Comparison of ENCODE assay signal across 1 cellular context in the genomic region with DNA sequence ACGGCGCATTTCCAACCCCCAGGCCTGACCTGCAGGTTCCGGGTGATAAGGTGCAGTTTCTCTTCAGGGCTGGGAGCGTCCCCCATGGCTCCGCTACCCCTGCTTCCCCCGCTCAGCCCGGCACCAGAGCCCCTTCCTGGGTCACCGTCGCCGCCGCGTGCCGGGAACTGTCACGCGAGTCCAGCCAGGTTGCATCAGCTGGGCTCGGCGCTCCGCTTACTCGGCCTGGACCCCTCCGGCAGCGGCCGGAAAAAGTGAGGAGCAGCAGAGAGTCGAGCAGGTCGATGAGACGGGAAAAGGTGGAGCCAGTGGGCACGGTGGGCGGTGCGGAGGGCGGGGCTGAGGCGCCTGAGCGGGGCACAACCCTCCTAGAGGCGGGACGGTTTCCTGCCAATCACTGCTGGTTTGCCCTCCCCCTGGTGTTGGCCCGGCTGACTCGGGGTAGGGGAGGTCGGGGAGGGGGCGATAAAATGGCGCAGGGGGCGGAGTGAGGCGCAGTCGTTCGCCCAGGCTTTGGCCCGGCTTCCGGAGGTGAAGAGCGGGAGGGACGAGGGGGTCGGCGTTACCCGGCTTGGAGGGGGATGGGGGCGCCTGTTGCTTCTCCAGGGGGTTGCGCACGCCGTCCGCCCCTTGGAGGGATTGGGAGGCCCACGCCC.
TF ChIP-seq lines count a peak whose summit lies in the region.

A gene (plus strand): TSS at position 495 of the 656 bp plus-strand sequence. CDS start 8,447 bp downstream, outside the sequence.
A gene (minus strand): TSS at position 200 of the 656 bp plus-strand sequence. CDS start 114 bp downstream, at position 86.

TF ChIP-seq in SK-N-SH, 30 proteins besides CTCF, POLR2A, EP300 and RAD21 (continued from another document):
- TF ChIP-seq, protein P1, sequence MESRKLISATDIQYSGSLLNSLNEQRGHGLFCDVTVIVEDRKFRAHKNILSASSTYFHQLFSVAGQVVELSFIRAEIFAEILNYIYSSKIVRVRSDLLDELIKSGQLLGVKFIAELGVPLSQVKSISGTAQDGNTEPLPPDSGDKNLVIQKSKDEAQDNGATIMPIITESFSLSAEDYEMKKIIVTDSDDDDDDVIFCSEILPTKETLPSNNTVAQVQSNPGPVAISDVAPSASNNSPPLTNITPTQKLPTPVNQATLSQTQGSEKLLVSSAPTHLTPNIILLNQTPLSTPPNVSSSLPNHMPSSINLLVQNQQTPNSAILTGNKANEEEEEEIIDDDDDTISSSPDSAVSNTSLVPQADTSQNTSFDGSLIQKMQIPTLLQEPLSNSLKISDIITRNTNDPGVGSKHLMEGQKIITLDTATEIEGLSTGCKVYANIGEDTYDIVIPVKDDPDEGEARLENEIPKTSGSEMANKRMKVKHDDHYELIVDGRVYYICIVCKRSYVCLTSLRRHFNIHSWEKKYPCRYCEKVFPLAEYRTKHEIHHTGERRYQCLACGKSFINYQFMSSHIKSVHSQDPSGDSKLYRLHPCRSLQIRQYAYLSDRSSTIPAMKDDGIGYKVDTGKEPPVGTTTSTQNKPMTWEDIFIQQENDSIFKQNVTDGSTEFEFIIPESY (IDR thresholded peaks at IDR 0.05; ENCODE audit: borderline replicate concordance, low read depth), result peak; percentile 81
- no peak; the same call in 1 of the 2 replicates for TF ChIP-seq RXRA (IDR thresholded peaks at IDR 0.05; ENCODE audit: borderline replicate concordance, low read depth)
- TF ChIP-seq GABPA (IDR thresholded peaks at IDR 0.05; ENCODE audit: low read depth), result peak; percentile 82
- TF ChIP-seq, protein P2, sequence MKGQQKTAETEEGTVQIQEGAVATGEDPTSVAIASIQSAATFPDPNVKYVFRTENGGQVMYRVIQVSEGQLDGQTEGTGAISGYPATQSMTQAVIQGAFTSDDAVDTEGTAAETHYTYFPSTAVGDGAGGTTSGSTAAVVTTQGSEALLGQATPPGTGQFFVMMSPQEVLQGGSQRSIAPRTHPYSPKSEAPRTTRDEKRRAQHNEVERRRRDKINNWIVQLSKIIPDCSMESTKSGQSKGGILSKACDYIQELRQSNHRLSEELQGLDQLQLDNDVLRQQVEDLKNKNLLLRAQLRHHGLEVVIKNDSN (IDR thresholded peaks at IDR 0.05; ENCODE audit: borderline replicate concordance, low read depth), result 0 out of 2 replicates have a peak, but pooled peaks have one; percentile 31
- TF ChIP-seq, protein P3, sequence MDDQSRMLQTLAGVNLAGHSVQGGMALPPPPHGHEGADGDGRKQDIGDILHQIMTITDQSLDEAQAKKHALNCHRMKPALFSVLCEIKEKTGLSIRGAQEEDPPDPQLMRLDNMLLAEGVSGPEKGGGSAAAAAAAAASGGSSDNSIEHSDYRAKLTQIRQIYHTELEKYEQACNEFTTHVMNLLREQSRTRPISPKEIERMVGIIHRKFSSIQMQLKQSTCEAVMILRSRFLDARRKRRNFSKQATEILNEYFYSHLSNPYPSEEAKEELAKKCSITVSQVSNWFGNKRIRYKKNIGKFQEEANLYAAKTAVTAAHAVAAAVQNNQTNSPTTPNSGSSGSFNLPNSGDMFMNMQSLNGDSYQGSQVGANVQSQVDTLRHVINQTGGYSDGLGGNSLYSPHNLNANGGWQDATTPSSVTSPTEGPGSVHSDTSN (IDR thresholded peaks at IDR 0.05), result peak; percentile 96
- TF ChIP-seq SMC3 (IDR thresholded peaks at IDR 0.05; ENCODE audit: low read depth, low read length), result no peak
- no peak; the same call in 1 of the 2 replicates for TF ChIP-seq FOXJ3 (CRISPR knock-in tag; IDR thresholded peaks at IDR 0.05)
- 0 out of 2 replicates have a peak, but pooled peaks have one; percentile 66 for TF ChIP-seq RCOR1 (IDR thresholded peaks at IDR 0.05; ENCODE audit: low read length)
- TF ChIP-seq, protein P4, sequence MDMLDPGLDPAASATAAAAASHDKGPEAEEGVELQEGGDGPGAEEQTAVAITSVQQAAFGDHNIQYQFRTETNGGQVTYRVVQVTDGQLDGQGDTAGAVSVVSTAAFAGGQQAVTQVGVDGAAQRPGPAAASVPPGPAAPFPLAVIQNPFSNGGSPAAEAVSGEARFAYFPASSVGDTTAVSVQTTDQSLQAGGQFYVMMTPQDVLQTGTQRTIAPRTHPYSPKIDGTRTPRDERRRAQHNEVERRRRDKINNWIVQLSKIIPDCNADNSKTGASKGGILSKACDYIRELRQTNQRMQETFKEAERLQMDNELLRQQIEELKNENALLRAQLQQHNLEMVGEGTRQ (IDR thresholded peaks at IDR 0.05; ENCODE audit: borderline replicate concordance, low read depth, low read length), result no peak
- no peak for TF ChIP-seq EZH2phosphoT487 (IDR thresholded peaks at IDR 0.05; ENCODE audit: borderline replicate concordance, low read depth)
- TF ChIP-seq GATA2 (CRISPR knock-in tag; IDR thresholded peaks at IDR 0.05), result no peak
- no peak for TF ChIP-seq FOSL2 (IDR thresholded peaks at IDR 0.05; ENCODE audit: borderline replicate concordance, low read depth)
- peak; percentile 88 for TF ChIP-seq ELF1 (IDR thresholded peaks at IDR 0.05)
- TF ChIP-seq MEF2A (IDR thresholded peaks at IDR 0.05; ENCODE audit: borderline replicate concordance, low read depth), result peak; percentile 24; the same call in 1 of the 2 replicates
- TF ChIP-seq YY1 (IDR thresholded peaks at IDR 0.05; ENCODE audit: low read depth), result peak; percentile 86
- peak; percentile 45; the same call in 1 of the 2 replicates for TF ChIP-seq TCF12 (IDR thresholded peaks at IDR 0.05)
TF ChIP-seq in SK-N-SH: peak in this region for 16.
